ENCODE assay signal across 6 cellular contexts in the genomic region with DNA sequence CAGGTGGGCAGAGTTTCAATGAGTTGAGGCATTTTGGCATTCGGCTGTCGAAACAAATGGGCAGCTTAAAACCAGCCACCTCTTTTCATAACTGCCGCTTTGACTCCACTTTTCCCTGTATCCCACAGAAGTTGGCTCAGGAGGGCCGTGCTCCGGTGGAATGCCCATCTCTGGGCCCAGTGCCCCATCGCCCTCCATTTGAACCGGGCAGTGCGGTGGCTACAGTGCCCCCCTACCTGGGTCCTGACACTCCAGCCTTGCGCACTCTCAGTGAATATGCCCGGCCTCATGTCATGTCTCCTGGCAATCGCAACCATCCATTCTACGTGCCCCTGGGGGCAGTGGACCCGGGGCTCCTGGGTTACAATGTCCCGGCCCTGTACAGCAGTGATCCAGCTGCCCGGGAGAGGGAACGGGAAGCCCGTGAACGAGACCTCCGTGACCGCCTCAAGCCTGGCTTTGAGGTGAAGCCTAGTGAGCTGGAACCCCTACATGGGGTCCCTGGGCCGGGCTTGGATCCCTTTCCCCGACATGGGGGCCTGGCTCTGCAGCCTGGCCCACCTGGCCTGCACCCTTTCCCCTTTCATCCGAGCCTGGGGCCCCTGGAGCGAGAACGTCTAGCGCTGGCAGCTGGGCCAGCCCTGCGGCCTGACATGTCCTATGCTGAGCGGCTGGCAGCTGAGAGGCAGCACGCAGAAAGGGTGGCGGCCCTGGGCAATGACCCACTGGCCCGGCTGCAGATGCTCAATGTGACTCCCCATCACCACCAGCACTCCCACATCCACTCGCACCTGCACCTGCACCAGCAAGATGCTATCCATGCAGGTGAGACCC. TPM values are rescaled to one million over a fixed set of nuclear protein-coding genes. Genes with fewer than 3 reads are reported as not detected.
A peak's percentile ranks its signal among the peaks of the same experiment; 100 is the strongest.
DNase-seq lines count a peak whose midpoint lies in the region; ATAC-seq, FAIRE-seq and TF ChIP-seq lines count a peak whose summit lies in the region.

No MANE protein-coding gene starts in this region.

- FAIRE-seq in small intestine (lab: Jason Lieb, UNC), result no peak

- peaks cover 22% of the 10 kb centered on the region for H3K79me2 ChIP-seq in OCI-LY3 (ENCODE audit: low read length)

- H3K9ac ChIP-seq in OCI-LY3 (ENCODE audit: low read length), result peak overlapping the region; percentile 53

- H3K4me3 ChIP-seq in OCI-LY3 (ENCODE audit: low read length) (peak overlapping the region; percentile 92), esophagus (ENCODE audit: low read depth in 1 of 2, low read length in 2 of 2) (no peak overlapping the region), small intestine (ENCODE audit: low read depth in 1 of 2, low read length in 2 of 2) (no peak overlapping the region)

- peak overlapping the region; percentile 73 for H3K4me2 ChIP-seq in OCI-LY3 (ENCODE audit: low read length)

- H3K9me3 ChIP-seq in OCI-LY3 (ENCODE audit: insufficient read depth, low read length), result no peaks in the 10 kb centered on the region
- no peaks in the 10 kb centered on the region for H3K9me3 ChIP-seq in esophagus (ENCODE audit: control insufficient read depth in 2 of 2, insufficient read depth in 1 of 2, low read depth in 1 of 2, low read length in 1 of 2)
- H3K9me3 ChIP-seq in small intestine (ENCODE audit: control insufficient read depth, low read depth), result no peaks in the 10 kb centered on the region

- peak overlapping the region; percentile 15; the same call in 1 of the 2 replicates for H3K27ac ChIP-seq in OCI-LY3 (ENCODE audit: low read length)
- peak overlapping the region; percentile 57 to 85 for H3K27ac ChIP-seq in esophagus (ENCODE audit: low read depth in 2 of 2, low read length in 1 of 2)
- peak overlapping the region; percentile 8 to 95 for H3K27ac ChIP-seq in small intestine (ENCODE audit: low read depth in 1 of 2, low read length in 1 of 2)

- no peak for TF ChIP-seq CTCF in OCI-LY3 (IDR thresholded peaks at IDR 0.05; ENCODE audit: low read depth, low read length)

- no peaks in the 10 kb centered on the region for H4K20me1 ChIP-seq in OCI-LY3 (ENCODE audit: insufficient read depth, low read length)

- H2AFZ ChIP-seq in OCI-LY3 (ENCODE audit: low read depth, low read length), result no peak overlapping the region

- peaks cover 13% of the 10 kb centered on the region for H3K36me3 ChIP-seq in OCI-LY3 (replicated peaks; ENCODE audit: low read depth, low read length)
- peaks cover 3 to 31% of the 10 kb centered on the region in 2 donors for H3K36me3 ChIP-seq in esophagus (ENCODE audit: control insufficient read depth in 2 of 2, insufficient read depth in 2 of 2, low read length in 1 of 2)
- peaks cover 8 to 10% of the 10 kb centered on the region in 2 donors for H3K36me3 ChIP-seq in small intestine (ENCODE audit: control insufficient read depth in 2 of 2, insufficient read depth in 2 of 2, low read length in 2 of 2)

- H3K4me1 ChIP-seq in OCI-LY3 (ENCODE audit: low read length) (peaks cover 19% of the 10 kb centered on the region), esophagus (ENCODE audit: control insufficient read depth in 2 of 2, insufficient read depth in 2 of 2, low read length in 1 of 2) (peaks cover 0 to 6% of the 10 kb centered on the region in 2 donors), small intestine (ENCODE audit: control insufficient read depth in 2 of 2, insufficient read depth in 1 of 2, low read depth in 1 of 2, low read length in 1 of 2) (peaks cover 2 to 4% of the 10 kb centered on the region in 2 donors)

- no peak for ATAC-seq in HG03457 (IDR thresholded peaks at IDR 0.05; ENCODE audit: unreplicated experiment)

- 73 to 78% methylated on average over 31 to 32 of the region's 32 CpGs for WGBS in esophagus, 2 donors
- 83 to 85% (median 83%) methylated on average over 32 of the region's 32 CpGs for WGBS in small intestine, 3 donors

- DNase-seq in small intestine (no peak), RPMI8226 (no peak)
- DNase-seq in effector CD8-positive, alpha-beta T cell (lab: John Stamatoyannopoulos, UW), result no peak

- H3K27me3 ChIP-seq in OCI-LY3 (ENCODE audit: low read depth, low read length) (no peaks in the 10 kb centered on the region), esophagus (ENCODE audit: control insufficient read depth in 1 of 2, insufficient read depth in 2 of 2, low read length in 2 of 2) (no peaks in the 10 kb centered on the region), small intestine (ENCODE audit: control insufficient read depth in 2 of 2, insufficient read depth in 2 of 2, low read length in 2 of 2) (no peaks in the 10 kb centered on the region)

RNA-seq across cellular contexts. Expression of a gene that starts 5.0 kb away (rescaled TPM):
- polyA plus RNA-seq in esophagus (not detected), small intestine (not detected)

RNA-seq across cellular contexts. Expression of a gene that starts 5.3 kb away (rescaled TPM):
- polyA plus RNA-seq in esophagus (100 to 1,000 TPM; 108 to 253 TPM), small intestine (100 to 1,000 TPM; 185 to 379 (median 361) TPM)

RNA-seq across cellular contexts. Expression of a gene that starts 10.8 kb away (rescaled TPM):
- polyA plus RNA-seq in esophagus (10 to 100 TPM; 34.9 to 63.5 TPM), small intestine (10 to 100 TPM; 34.0 to 50.6 (median 41.8) TPM)

RNA-seq across cellular contexts. Expression of a gene that starts 12.6 kb away (rescaled TPM):
- 10 to 100 TPM; 19.1 to 38.3 TPM for polyA plus RNA-seq in esophagus
- polyA plus RNA-seq in small intestine, result 10 to 100 TPM; 40.7 to 81.1 (median 76.7) TPM

RNA-seq across cellular contexts. Expression of a gene that starts 24.2 kb away (rescaled TPM):
- polyA plus RNA-seq in esophagus (1 to 10 TPM; 6.7 to 9.0 TPM), small intestine (10 to 100 TPM in 1 of 3 donors, 1 to 10 TPM in 1, under 1 TPM in 1; 0.67 to 19.1 (median 3.0) TPM)

Comparison
In these comparisons a context has a peak if more than half of its experiments do, and no peak if none do; other contexts are left out.
1. H3K27ac ChIP-seq: peak in every context shown above with its lines; median percentile 71 in esophagus; 52 in small intestine; 15 in OCI-LY3.